ENCODE assay signal across 17 cellular contexts in the genomic region with DNA sequence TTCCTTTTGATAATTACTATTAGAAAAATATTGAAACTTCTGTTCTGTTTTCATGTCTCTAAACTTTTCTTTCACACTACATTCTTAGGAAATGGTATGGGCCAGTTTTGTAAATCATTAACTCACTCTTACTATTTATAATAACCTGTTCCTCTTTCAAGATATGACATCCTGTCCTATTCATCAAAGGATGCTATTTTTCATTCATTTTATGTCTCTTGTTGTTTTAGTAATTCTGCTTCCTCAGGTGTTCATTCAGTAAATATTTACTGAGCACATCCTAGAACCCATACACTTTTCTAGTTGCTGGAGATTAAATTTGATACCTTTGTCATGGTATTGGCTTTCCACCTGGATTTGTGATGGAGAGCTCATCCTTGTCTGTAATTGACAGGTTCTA.
DNase-seq lines count a peak whose midpoint lies in the region; ATAC-seq and TF ChIP-seq lines count a peak whose summit lies in the region.
"Had no signal": no experiment of that assay in that cellular context is flagged by ENCODE, and none has a peak within 500 bp of the region (broad histone marks: within the 10 kb centered on the region; RNA-seq: fewer than 3 reads in every experiment).

No MANE protein-coding gene starts in this region.

- TF ChIP-seq POLR2A in GM18505 (IDR thresholded peaks at IDR 0.05; ENCODE audit: borderline replicate concordance, extremely low read depth, insufficient read depth, insufficient read length) = no peak

- no peak for TF ChIP-seq CTCF in GM20000 (IDR thresholded peaks at IDR 0.05; ENCODE audit: extremely low read depth, missing control alignments)

- DNase-seq in GM20000 (ENCODE audit: low spot score) (peak; percentile 35), NCI-H2029 (lab: John Stamatoyannopoulos, UW) (peak; percentile 6), NCI-H446 treated with DMSO at 0.1 percent for 48 hours (lab: John Stamatoyannopoulos, UW) (no peak), hippocampal formation (lab: John Stamatoyannopoulos, UW) (no peak), islet precursor cell (no peak), OCI-M2 (lab: John Stamatoyannopoulos, UW; ENCODE audit: unreplicated experiment) (no peak)
- DNase-seq: activated CD4-positive, alpha-beta T cell treated with anti-CD3 and anti-CD28 coated beads, Interleukin-2, amount 10 ng/mL, durations not matched to agents 24 days and 14 days; aorta; dorsolateral prefrontal cortex; EL; retina; stimulated activated CD4-positive, alpha-beta T cell treated with anti-CD3 and anti-CD28 coated beads, Interleukin-4, amount 100 ng/mL, for 4 hours; stimulated activated naive CD8-positive, alpha-beta T cell treated with anti-CD3 and anti-CD28 coated beads, Interleukin-15, Interleukin-2, amounts not matched to agents 100 U/mL and 50 U/mL, for 24 hours; SW 1271 had no signal

- ATAC-seq in GM18505 (IDR thresholded peaks at IDR 0.05; ENCODE audit: unreplicated experiment) (peak; percentile 53), HG02973 (IDR thresholded peaks at IDR 0.05; ENCODE audit: unreplicated experiment) (peak; percentile 64)
- ATAC-seq: activated T-helper 17 cell treated with anti-CD3 and anti-CD28 coated beads, Interleukin-2, amount 50 U/mL, for 72 hours; stimulated activated naive CD8-positive, alpha-beta T cell treated with anti-CD3 and anti-CD28 coated beads, Interleukin-15, Interleukin-2, amounts not matched to agents 100 U/mL and 50 U/mL, for 24 hours had no signal

Comparison
In these comparisons a context has a peak if more than half of its experiments do, and no peak if none do; other contexts are left out.
1. DNase-seq: peak in GM20000 (single experiment) and NCI-H2029 (single experiment); none in NCI-H446 treated with DMSO at 0.1 percent for 48 hours (single experiment), hippocampal formation (0 of 2), islet precursor cell (single experiment) and OCI-M2 (single experiment).